In genomic region chr7:158828343-158829020, GRCh38 we compare ENCODE assay signal across 8 cellular contexts. TPM values are rescaled to one million over a fixed set of nuclear protein-coding genes. Genes with fewer than 3 reads are reported as not detected.
DNase-seq lines count a peak whose midpoint lies in the region; ATAC-seq and TF ChIP-seq lines count a peak whose summit lies in the region.

No MANE protein-coding gene starts in this region.

- TF ChIP-seq CTCF in GM12864 (IDR thresholded peaks at IDR 0.05; ENCODE audit: low read depth, low read length, missing control alignments), result no peak
- TF ChIP-seq CTCF in ovary (IDR thresholded peaks at IDR 0.05), result no peak

- peaks cover 8% of the 10 kb centered on the region for H3K4me1 ChIP-seq in ovary (ENCODE audit: insufficient read depth)

- intact Hi-C loops in activated T-helper 2 cell treated with anti-CD3 and anti-CD28 coated beads, Interferon-gamma antibody, Interleukin-2, Interleukin-4, amounts not matched to agents 10 μg/mL and 5 μg/mL and 100 μg/mL, durations not matched to agents 14 hours and 24 hours and 36 hours (cut with micrococcal nuclease), result loop anchor here (1.0 to 2.0 kb wide), 2 partner anchors 28 to 124 kb away; partner anchors contain the start of genes DYNC2I1 and NCAPG2
- intact Hi-C loops in Right ventricle myocardium superior (cut with DNase I) (loop anchor here (5.0 kb wide), 1 partner anchor 46 kb away; no protein-coding TSS in a partner anchor), ovary (cut with DNase I) (loop anchor here in 1 of 4 donors (2.0 kb wide), 1 partner anchor 44 kb away; no protein-coding TSS in a partner anchor)

- WGBS in ovary, 3 donors, result 0 to 1% (median 1%) methylated on average over 57 to 74 of the region's 74 CpGs

- peak overlapping the region; percentile 97 to 98 for H3K27ac ChIP-seq in ovary

- H3K9me3 ChIP-seq in ovary, result no peaks in the 10 kb centered on the region

- H3K9me3 Mint-ChIP-seq in activated T-helper 2 cell treated with anti-CD3 and anti-CD28 coated beads, Interferon-gamma antibody, Interleukin-2, Interleukin-4, amounts not matched to agents 10 μg/mL and 5 μg/mL and 100 μg/mL, durations not matched to agents 14 hours and 24 hours and 36 hours, result no peaks in the 10 kb centered on the region

- peak overlapping the region; percentile 96 for H3K27ac Mint-ChIP-seq in activated T-helper 2 cell treated with anti-CD3 and anti-CD28 coated beads, Interferon-gamma antibody, Interleukin-2, Interleukin-4, amounts not matched to agents 10 μg/mL and 5 μg/mL and 100 μg/mL, durations not matched to agents 14 hours and 24 hours and 36 hours

- no peaks in the 10 kb centered on the region for H3K36me3 ChIP-seq in ovary

- H3K4me3 ChIP-seq in GM12864 (ENCODE audit: low read depth, low read length), result peak overlapping the region; percentile 94
- peak overlapping the region; percentile 95 for H3K4me3 ChIP-seq in ovary

- peak; percentile 25 for ATAC-seq in Right ventricle myocardium superior (ENCODE audit: poor library complexity)
- no peak for ATAC-seq in GM21367 (IDR thresholded peaks at IDR 0.05; ENCODE audit: unreplicated experiment)

- no peak for TF ChIP-seq POLR2A in ovary (IDR thresholded peaks at IDR 0.05)

- H3K27me3 ChIP-seq in ovary, result no peaks in the 10 kb centered on the region

- H3K27me3 Mint-ChIP-seq in activated T-helper 2 cell treated with anti-CD3 and anti-CD28 coated beads, Interferon-gamma antibody, Interleukin-2, Interleukin-4, amounts not matched to agents 10 μg/mL and 5 μg/mL and 100 μg/mL, durations not matched to agents 14 hours and 24 hours and 36 hours (ENCODE audit: low read depth), result peaks cover 6% of the 10 kb centered on the region

- TF ChIP-seq EP300 in Ishikawa (IDR thresholded peaks at IDR 0.05; ENCODE audit: borderline replicate concordance) (no peak), ovary (IDR thresholded peaks at IDR 0.05) (no peak)

- DNase-seq in GM12864 (ENCODE audit: low read depth) (no peak), Right ventricle myocardium superior (peak; percentile 65), ovary (peak; percentile 66 to 81 (median 80)), SIG-M5 treated with dmso at 0.1 percent for 504 hours (lab: John Stamatoyannopoulos, UW; ENCODE audit: unreplicated experiment) (no peak), NCI-H2171 (lab: John Stamatoyannopoulos, UW) (no peak)
- peak; percentile 18 for DNase-seq in activated T-helper 2 cell treated with anti-CD3 and anti-CD28 coated beads, Interferon-gamma antibody, Interleukin-2, Interleukin-4, amounts not matched to agents 10 μg/mL and 5 μg/mL and 100 μg/mL, durations not matched to agents 14 hours and 24 hours and 36 hours (ENCODE audit: low spot score)

- H3K4me1 Mint-ChIP-seq in activated T-helper 2 cell treated with anti-CD3 and anti-CD28 coated beads, Interferon-gamma antibody, Interleukin-2, Interleukin-4, amounts not matched to agents 10 μg/mL and 5 μg/mL and 100 μg/mL, durations not matched to agents 14 hours and 24 hours and 36 hours (ENCODE audit: low read depth), result peaks cover 38% of the 10 kb centered on the region

- peak overlapping the region; percentile 99 for H3K4me3 Mint-ChIP-seq in activated T-helper 2 cell treated with anti-CD3 and anti-CD28 coated beads, Interferon-gamma antibody, Interleukin-2, Interleukin-4, amounts not matched to agents 10 μg/mL and 5 μg/mL and 100 μg/mL, durations not matched to agents 14 hours and 24 hours and 36 hours (ENCODE audit: low read depth)

- peaks cover 20% of the 10 kb centered on the region for H3K36me3 Mint-ChIP-seq in activated T-helper 2 cell treated with anti-CD3 and anti-CD28 coated beads, Interferon-gamma antibody, Interleukin-2, Interleukin-4, amounts not matched to agents 10 μg/mL and 5 μg/mL and 100 μg/mL, durations not matched to agents 14 hours and 24 hours and 36 hours (ENCODE audit: low read depth)

- TF ChIP-seq RAD21 in Ishikawa (IDR thresholded peaks at IDR 0.05; ENCODE audit: low read depth), result no peak

TF ChIP-seq in Ishikawa, 13 proteins besides CTCF, POLR2A, EP300 and RAD21:
- peak; percentile 94 for TF ChIP-seq ZBTB7A (IDR thresholded peaks at IDR 0.05; ENCODE audit: low read depth)
- no peak for TF ChIP-seq NFIC (IDR thresholded peaks at IDR 0.05)
- no peak for TF ChIP-seq REST (IDR thresholded peaks at IDR 0.05; ENCODE audit: low read depth)

RNA-seq across cellular contexts. Expression of gene ESYT2, which starts 0.8 kb away (rescaled TPM):
- 62.4 and 64.2 TPM in 2 replicates for total RNA-seq in activated T-helper 2 cell treated with anti-CD3 and anti-CD28 coated beads, Interferon-gamma antibody, Interleukin-2, Interleukin-4, amounts not matched to agents 10 μg/mL and 5 μg/mL and 100 μg/mL, durations not matched to agents 14 hours and 24 hours and 36 hours
- 43.8 TPM for total RNA-seq in Right ventricle myocardium superior
- total RNA-seq in ovary, result 100 to 1,000 TPM in 3 of 7 donors, 10 to 100 TPM in 4; 72.8 to 147 (median 95.9) TPM
- polyA plus RNA-seq in ovary, result 10 to 100 TPM; 42.7 to 83.0 TPM

RNA-seq across cellular contexts. Expression of gene DYNC2I1, which starts 27.9 kb away (rescaled TPM):
- total RNA-seq in activated T-helper 2 cell treated with anti-CD3 and anti-CD28 coated beads, Interferon-gamma antibody, Interleukin-2, Interleukin-4, amounts not matched to agents 10 μg/mL and 5 μg/mL and 100 μg/mL, durations not matched to agents 14 hours and 24 hours and 36 hours, result 13.6 and 14.9 TPM in 2 replicates
- total RNA-seq in Right ventricle myocardium superior (29.5 TPM), ovary (10 to 100 TPM; 17.8 to 24.1 (median 22.9) TPM)
- polyA plus RNA-seq in ovary, result 10 to 100 TPM; 13.4 to 15.5 TPM

Comparison
In these comparisons a context has a peak if more than half of its experiments do, and no peak if none do; other contexts are left out.
1. DNase-seq: peak in activated T-helper 2 cell treated with anti-CD3 and anti-CD28 coated beads, Interferon-gamma antibody, Interleukin-2, Interleukin-4, amounts not matched to agents 10 μg/mL and 5 μg/mL and 100 μg/mL, durations not matched to agents 14 hours and 24 hours and 36 hours (single experiment), Right ventricle myocardium superior (single experiment) and ovary (5 of 5); none in GM12864 (single experiment), SIG-M5 treated with dmso at 0.1 percent for 504 hours (single experiment) and NCI-H2171 (single experiment).